Comparison of ENCODE assay signal across 1 cellular context in the genomic region with DNA sequence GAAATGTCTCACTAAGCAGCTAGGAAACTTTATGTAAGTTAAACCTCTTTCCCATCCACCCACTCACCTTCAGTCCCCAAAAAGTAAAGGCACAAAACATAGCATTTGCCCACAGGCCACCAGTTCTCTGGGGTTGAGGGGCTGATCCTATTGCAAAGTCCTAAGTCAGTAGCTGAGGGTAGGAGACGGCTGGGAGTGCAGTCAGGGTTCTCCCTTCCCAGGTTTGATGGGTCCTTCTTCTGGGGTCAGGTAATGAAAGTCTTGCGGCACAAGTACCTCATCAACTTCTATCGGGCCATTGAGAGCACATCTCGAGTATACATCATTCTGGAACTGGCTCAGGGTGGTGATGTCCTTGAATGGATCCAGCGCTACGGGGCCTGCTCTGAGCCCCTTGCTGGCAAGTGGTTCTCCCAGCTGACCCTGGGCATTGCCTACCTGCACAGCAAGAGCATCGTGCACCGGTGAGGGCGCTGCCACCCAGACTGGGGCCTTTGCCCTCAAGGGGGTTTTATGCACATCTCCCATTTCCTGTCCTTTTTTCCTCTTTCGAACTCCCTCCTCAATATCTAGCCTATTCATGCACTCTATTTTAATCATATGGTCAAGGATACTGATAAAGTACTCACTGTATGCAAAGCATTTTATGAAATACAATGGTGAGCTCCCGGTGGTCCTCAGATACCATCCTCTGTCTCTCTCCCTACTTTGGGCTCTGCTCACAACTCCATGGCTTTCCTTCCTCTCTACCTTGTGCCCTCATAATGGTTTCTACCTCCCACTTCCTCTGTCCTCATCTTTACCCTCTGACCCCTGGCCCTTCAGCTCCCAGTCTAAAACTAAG.
TF ChIP-seq lines count a peak whose summit lies in the region.

No MANE protein-coding gene starts in this region.

TF ChIP-seq in HepG2, 621 proteins besides CTCF, POLR2A, EP300 and RAD21 (continued from another document):
- TF ChIP-seq, protein P1, sequence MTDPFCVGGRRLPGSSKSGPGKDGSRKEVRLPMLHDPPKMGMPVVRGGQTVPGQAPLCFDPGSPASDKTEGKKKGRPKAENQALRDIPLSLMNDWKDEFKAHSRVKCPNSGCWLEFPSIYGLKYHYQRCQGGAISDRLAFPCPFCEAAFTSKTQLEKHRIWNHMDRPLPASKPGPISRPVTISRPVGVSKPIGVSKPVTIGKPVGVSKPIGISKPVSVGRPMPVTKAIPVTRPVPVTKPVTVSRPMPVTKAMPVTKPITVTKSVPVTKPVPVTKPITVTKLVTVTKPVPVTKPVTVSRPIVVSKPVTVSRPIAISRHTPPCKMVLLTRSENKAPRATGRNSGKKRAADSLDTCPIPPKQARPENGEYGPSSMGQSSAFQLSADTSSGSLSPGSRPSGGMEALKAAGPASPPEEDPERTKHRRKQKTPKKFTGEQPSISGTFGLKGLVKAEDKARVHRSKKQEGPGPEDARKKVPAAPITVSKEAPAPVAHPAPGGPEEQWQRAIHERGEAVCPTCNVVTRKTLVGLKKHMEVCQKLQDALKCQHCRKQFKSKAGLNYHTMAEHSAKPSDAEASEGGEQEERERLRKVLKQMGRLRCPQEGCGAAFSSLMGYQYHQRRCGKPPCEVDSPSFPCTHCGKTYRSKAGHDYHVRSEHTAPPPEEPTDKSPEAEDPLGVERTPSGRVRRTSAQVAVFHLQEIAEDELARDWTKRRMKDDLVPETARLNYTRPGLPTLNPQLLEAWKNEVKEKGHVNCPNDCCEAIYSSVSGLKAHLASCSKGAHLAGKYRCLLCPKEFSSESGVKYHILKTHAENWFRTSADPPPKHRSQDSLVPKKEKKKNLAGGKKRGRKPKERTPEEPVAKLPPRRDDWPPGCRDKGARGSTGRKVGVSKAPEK (CRISPR knock-in tag; IDR thresholded peaks at IDR 0.05; ENCODE audit: borderline replicate concordance) = peak; percentile 54; the same call in 1 of the 2 replicates
- TF ChIP-seq FOXC1 (CRISPR knock-in tag; IDR thresholded peaks at IDR 0.05; ENCODE audit: borderline replicate concordance) = no peak
- no peak for TF ChIP-seq ZNF703 (CRISPR knock-in tag; IDR thresholded peaks at IDR 0.05; ENCODE audit: borderline replicate concordance)
- peak; percentile 61 for TF ChIP-seq ZNF282 (IDR thresholded peaks at IDR 0.05; ENCODE audit: partially characterized antibody)
- no peak for TF ChIP-seq ZNF678 (CRISPR knock-in tag; IDR thresholded peaks at IDR 0.05)
- TF ChIP-seq PCBP1 (IDR thresholded peaks at IDR 0.05; ENCODE audit: borderline replicate concordance, low read depth, low read length) = no peak
- TF ChIP-seq E2F1 (CRISPR knock-in tag; IDR thresholded peaks at IDR 0.05) = no peak
- TF ChIP-seq NONO (IDR thresholded peaks at IDR 0.05) = no peak
- TF ChIP-seq NONO (CRISPR knock-in tag; conservative IDR thresholded peaks at IDR 0.05) = 0 out of 2 replicates have a peak, but pooled peaks have one; percentile 23
- TF ChIP-seq, protein P2, sequence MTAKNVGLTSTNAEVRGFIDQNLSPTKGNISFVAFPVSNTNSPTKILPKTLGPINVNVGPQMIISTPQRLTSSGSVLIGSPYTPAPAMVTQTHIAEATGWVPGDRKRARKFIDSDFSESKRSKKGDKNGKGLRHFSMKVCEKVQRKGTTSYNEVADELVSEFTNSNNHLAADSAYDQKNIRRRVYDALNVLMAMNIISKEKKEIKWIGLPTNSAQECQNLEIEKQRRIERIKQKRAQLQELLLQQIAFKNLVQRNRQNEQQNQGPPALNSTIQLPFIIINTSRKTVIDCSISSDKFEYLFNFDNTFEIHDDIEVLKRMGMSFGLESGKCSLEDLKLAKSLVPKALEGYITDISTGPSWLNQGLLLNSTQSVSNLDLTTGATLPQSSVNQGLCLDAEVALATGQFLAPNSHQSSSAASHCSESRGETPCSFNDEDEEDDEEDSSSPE (CRISPR knock-in tag; IDR thresholded peaks at IDR 0.05) = no peak
- no peak for TF ChIP-seq MEF2D (CRISPR knock-in tag; IDR thresholded peaks at IDR 0.05)
- TF ChIP-seq SSRP1 (CRISPR knock-in tag; IDR thresholded peaks at IDR 0.05) = peak; percentile 34; the same call in 1 of the 2 replicates
- TF ChIP-seq ZNF512 (CRISPR knock-in tag; IDR thresholded peaks at IDR 0.05) = no peak
- TF ChIP-seq, protein P3, sequence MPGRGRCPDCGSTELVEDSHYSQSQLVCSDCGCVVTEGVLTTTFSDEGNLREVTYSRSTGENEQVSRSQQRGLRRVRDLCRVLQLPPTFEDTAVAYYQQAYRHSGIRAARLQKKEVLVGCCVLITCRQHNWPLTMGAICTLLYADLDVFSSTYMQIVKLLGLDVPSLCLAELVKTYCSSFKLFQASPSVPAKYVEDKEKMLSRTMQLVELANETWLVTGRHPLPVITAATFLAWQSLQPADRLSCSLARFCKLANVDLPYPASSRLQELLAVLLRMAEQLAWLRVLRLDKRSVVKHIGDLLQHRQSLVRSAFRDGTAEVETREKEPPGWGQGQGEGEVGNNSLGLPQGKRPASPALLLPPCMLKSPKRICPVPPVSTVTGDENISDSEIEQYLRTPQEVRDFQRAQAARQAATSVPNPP (CRISPR knock-in tag; IDR thresholded peaks at IDR 0.05) = no peak
- TF ChIP-seq, protein P4, sequence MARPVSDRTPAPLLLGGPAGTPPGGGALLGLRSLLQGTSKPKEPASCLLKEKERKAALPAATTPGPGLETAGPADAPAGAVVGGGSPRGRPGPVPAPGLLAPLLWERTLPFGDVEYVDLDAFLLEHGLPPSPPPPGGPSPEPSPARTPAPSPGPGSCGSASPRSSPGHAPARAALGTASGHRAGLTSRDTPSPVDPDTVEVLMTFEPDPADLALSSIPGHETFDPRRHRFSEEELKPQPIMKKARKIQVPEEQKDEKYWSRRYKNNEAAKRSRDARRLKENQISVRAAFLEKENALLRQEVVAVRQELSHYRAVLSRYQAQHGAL (CRISPR knock-in tag; IDR thresholded peaks at IDR 0.05; ENCODE audit: not compliant biosample characterization) = no peak
- TF ChIP-seq RBFOX2 (IDR thresholded peaks at IDR 0.05; ENCODE audit: low read depth, low read length) = peak; percentile 58
- TF ChIP-seq ZNF564 (CRISPR knock-in tag; IDR thresholded peaks at IDR 0.05) = no peak
- no peak for TF ChIP-seq SATB2 (CRISPR knock-in tag; IDR thresholded peaks at IDR 0.05)
- 0 out of 2 replicates have a peak, but pooled peaks have one; percentile 16 for TF ChIP-seq UBTF (CRISPR knock-in tag; IDR thresholded peaks at IDR 0.05)
- TF ChIP-seq, protein P5, sequence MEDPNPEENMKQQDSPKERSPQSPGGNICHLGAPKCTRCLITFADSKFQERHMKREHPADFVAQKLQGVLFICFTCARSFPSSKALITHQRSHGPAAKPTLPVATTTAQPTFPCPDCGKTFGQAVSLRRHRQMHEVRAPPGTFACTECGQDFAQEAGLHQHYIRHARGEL (CRISPR knock-in tag; IDR thresholded peaks at IDR 0.05) = peak; percentile 64; the same call in 1 of the 2 replicates
- 0 out of 2 replicates have a peak, but pooled peaks have one; percentile 16 for TF ChIP-seq RAD51 (IDR thresholded peaks at IDR 0.05; ENCODE audit: borderline replicate concordance)
- no peak for TF ChIP-seq SPEN (CRISPR knock-in tag; IDR thresholded peaks at IDR 0.05; ENCODE audit: low read depth)
- no peak for TF ChIP-seq SOX6 (IDR thresholded peaks at IDR 0.05)
- TF ChIP-seq SOX6 (CRISPR knock-in tag; IDR thresholded peaks at IDR 0.05) = peak; percentile 18; the same call in 1 of the 2 replicates
- TF ChIP-seq MED8 (CRISPR knock-in tag; IDR thresholded peaks at IDR 0.05; ENCODE audit: insufficient replicate concordance) = peak; percentile 43
- TF ChIP-seq ISX (CRISPR knock-in tag; conservative IDR thresholded peaks at IDR 0.05) = no peak
- no peak for TF ChIP-seq PHF20 (CRISPR knock-in tag; IDR thresholded peaks at IDR 0.05)
- TF ChIP-seq IRX3 (CRISPR knock-in tag; IDR thresholded peaks at IDR 0.05; ENCODE audit: borderline replicate concordance, low read depth) = no peak
- TF ChIP-seq TCF12 (IDR thresholded peaks at IDR 0.05) = no peak
- 0 out of 2 replicates have a peak, but pooled peaks have one; percentile 34 for TF ChIP-seq TCF12 (CRISPR knock-in tag; IDR thresholded peaks at IDR 0.05)
- no peak for TF ChIP-seq BRD4 (CRISPR knock-in tag; IDR thresholded peaks at IDR 0.05)
